ENCODE assay signal across 22 cellular contexts in genomic region chr16:49673442-49673841, GRCh38.
"Had no signal": no experiment of that assay in that cellular context is flagged by ENCODE, and none has a peak within 500 bp of the region (broad histone marks: within the 10 kb centered on the region; RNA-seq: fewer than 3 reads in every experiment).

No MANE protein-coding gene starts in this region.

- FAIRE-seq: colon, frontal cortex, keratinocyte, small intestine had no signal

- H3K4me3 ChIP-seq: dorsolateral prefrontal cortex, ovary, psoas muscle, suprapubic skin, transverse colon had no signal

- H3K4me1 ChIP-seq: psoas muscle, suprapubic skin, transverse colon had no signal

- H3K27me3 Mint-ChIP-seq: stimulated activated naive CD8-positive, alpha-beta T cell treated with anti-CD3 and anti-CD28 coated beads, Interleukin-15, amount 100 ng/mL, for 72 hours had no signal

- H3K27ac Mint-ChIP-seq: naive thymus-derived CD4-positive, alpha-beta T cell had no signal

- ATAC-seq: left lobe of liver; naive thymus-derived CD4-positive, alpha-beta T cell; right cardiac atrium; stimulated activated naive CD8-positive, alpha-beta T cell treated with anti-CD3 and anti-CD28 coated beads, Interleukin-15, amount 100 ng/mL, for 72 hours had no signal

- H3K4me1 Mint-ChIP-seq: naive thymus-derived CD4-positive, alpha-beta T cell; stimulated activated naive CD8-positive, alpha-beta T cell treated with anti-CD3 and anti-CD28 coated beads, Interleukin-15, amount 100 ng/mL, for 72 hours had no signal

- H3K9me3 ChIP-seq: ovary, psoas muscle, suprapubic skin, transverse colon had no signal

- H3K9me3 Mint-ChIP-seq: naive thymus-derived CD4-positive, alpha-beta T cell; nephron progenitor cell; stimulated activated naive CD8-positive, alpha-beta T cell treated with anti-CD3 and anti-CD28 coated beads, Interleukin-15, amount 100 ng/mL, for 72 hours had no signal

- H3K4me3 Mint-ChIP-seq: naive thymus-derived CD4-positive, alpha-beta T cell; nephron progenitor cell; stimulated activated naive CD8-positive, alpha-beta T cell treated with anti-CD3 and anti-CD28 coated beads, Interleukin-15, amount 100 ng/mL, for 72 hours had no signal

- DNase-seq: dorsolateral prefrontal cortex; effector CD4-positive, alpha-beta T cell; head of caudate nucleus; mesendoderm; midbrain; naive thymus-derived CD4-positive, alpha-beta T cell; nephron progenitor cell; occipital lobe; ovary; psoas muscle; right cardiac atrium; small intestine; stimulated activated CD4-positive, alpha-beta T cell treated with anti-CD3 and anti-CD28 coated beads, Interleukin-15, amount 100 ng/mL, for 24 hours; stimulated activated CD4-positive, alpha-beta T cell treated with anti-CD3 and anti-CD28 coated beads, Interleukin-2, amount 100 ng/mL, for 48 hours; stimulated activated naive CD4-positive, alpha-beta T cell; stimulated activated naive CD8-positive, alpha-beta T cell treated with anti-CD3 and anti-CD28 coated beads, Interleukin-15, amount 100 ng/mL, for 72 hours; transverse colon had no signal

- H3K27ac ChIP-seq: dorsolateral prefrontal cortex, ovary, psoas muscle, suprapubic skin, transverse colon had no signal

- H3K27me3 ChIP-seq: ovary, suprapubic skin, transverse colon had no signal

- H3K36me3 Mint-ChIP-seq: naive thymus-derived CD4-positive, alpha-beta T cell had no signal

- H3K36me3 ChIP-seq: ovary, suprapubic skin, transverse colon had no signal
